In the genomic region with DNA sequence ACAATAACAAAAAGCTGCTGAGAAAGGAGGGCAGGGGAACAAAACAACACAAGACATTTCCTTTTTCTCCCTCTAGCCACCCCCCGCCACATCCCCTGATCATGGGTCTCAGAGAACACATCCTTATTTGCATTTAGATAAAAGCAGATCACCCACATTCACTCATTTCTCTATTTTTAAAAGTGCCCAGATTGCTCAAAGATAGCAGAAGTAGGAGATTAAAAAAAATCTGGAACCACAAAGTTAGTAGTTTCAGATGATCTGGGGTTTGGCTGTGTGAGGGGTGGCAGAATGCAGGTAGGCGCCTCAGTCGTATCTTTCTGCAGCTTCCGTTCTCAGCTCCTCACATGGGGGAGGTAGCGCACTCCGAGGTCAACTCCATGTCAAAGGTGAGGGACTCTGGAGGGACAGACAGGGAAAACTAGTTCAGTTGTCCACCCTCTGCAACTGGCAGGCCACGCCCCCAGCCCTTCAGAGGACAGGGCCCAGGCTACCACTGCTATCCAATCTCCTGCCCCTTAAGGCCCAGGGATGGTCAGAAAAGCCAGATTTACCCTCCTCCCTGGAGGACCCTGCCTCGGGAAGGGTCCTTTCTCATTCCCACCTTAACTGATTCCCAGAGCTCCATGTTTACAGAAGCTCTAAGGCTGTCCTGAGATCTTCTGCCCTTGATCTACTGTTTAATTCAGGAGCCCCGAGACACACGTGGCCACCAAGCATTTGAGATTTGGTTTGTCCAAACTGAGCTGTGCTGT, we compare ENCODE assay signal across 1 cellular context.
TF ChIP-seq lines count a peak whose summit lies in the region.

No MANE protein-coding gene starts in this region.

TF ChIP-seq in K562, 482 proteins besides CTCF, POLR2A, EP300 and RAD21 (continued from another document and continues in another):
- TF ChIP-seq, protein P1, sequence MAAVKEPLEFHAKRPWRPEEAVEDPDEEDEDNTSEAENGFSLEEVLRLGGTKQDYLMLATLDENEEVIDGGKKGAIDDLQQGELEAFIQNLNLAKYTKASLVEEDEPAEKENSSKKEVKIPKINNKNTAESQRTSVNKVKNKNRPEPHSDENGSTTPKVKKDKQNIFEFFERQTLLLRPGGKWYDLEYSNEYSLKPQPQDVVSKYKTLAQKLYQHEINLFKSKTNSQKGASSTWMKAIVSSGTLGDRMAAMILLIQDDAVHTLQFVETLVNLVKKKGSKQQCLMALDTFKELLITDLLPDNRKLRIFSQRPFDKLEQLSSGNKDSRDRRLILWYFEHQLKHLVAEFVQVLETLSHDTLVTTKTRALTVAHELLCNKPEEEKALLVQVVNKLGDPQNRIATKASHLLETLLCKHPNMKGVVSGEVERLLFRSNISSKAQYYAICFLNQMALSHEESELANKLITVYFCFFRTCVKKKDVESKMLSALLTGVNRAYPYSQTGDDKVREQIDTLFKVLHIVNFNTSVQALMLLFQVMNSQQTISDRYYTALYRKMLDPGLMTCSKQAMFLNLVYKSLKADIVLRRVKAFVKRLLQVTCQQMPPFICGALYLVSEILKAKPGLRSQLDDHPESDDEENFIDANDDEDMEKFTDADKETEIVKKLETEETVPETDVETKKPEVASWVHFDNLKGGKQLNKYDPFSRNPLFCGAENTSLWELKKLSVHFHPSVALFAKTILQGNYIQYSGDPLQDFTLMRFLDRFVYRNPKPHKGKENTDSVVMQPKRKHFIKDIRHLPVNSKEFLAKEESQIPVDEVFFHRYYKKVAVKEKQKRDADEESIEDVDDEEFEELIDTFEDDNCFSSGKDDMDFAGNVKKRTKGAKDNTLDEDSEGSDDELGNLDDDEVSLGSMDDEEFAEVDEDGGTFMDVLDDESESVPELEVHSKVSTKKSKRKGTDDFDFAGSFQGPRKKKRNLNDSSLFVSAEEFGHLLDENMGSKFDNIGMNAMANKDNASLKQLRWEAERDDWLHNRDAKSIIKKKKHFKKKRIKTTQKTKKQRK (IDR thresholded peaks at IDR 0.05; ENCODE audit: borderline replicate concordance, low read depth, low read length) = no peak
- TF ChIP-seq ZNF764 (CRISPR knock-in tag; IDR thresholded peaks at IDR 0.05; ENCODE audit: low read depth) (no peak), CBFB (CRISPR knock-in tag; IDR thresholded peaks at IDR 0.05) (no peak), ZNF24 (IDR thresholded peaks at IDR 0.05) (no peak), SMARCE1 (IDR thresholded peaks at IDR 0.05) (no peak), IRF2 (CRISPR knock-in tag; IDR thresholded peaks at IDR 0.05) (no peak), ZKSCAN8 (CRISPR knock-in tag; IDR thresholded peaks at IDR 0.05) (no peak; the same call in 1 of the 2 replicates), RFX7 (CRISPR knock-in tag; IDR thresholded peaks at IDR 0.05) (no peak), MXI1 (IDR thresholded peaks at IDR 0.05; ENCODE audit: low read depth, low read length) (no peak), ZNF3 (CRISPR knock-in tag; IDR thresholded peaks at IDR 0.05) (no peak; the same call in 1 of the 2 replicates), ZNF644 (tag; IDR thresholded peaks at IDR 0.05; ENCODE audit: low read depth) (peak; percentile 38; the same call in 1 of the 2 replicates), KLF13 (tag; IDR thresholded peaks at IDR 0.05; ENCODE audit: borderline replicate concordance, low read depth) (peak; percentile 57), BDP1 (IDR thresholded peaks at IDR 0.05; ENCODE audit: insufficient read depth, insufficient read length) (no peak), YY1 (IDR thresholded peaks at IDR 0.05; ENCODE audit: borderline replicate concordance in 1 of 3, control insufficient read depth in 1 of 3, extremely low read depth in 1 of 3, insufficient read depth in 3 of 3, insufficient read length in 1 of 3, insufficient replicate concordance in 2 of 3, low read depth in 1 of 3, low read length in 2 of 3) (no peak), TEAD1 (CRISPR knock-in tag; IDR thresholded peaks at IDR 0.05) (no peak), CHD4 (IDR thresholded peaks at IDR 0.05; ENCODE audit: insufficient read depth, insufficient replicate concordance, low read depth, low read length, poor library complexity, severe bottlenecking) (no peak), RUNX1 (IDR thresholded peaks at IDR 0.05; ENCODE audit: low read depth) (no peak; the same call in 1 of the 2 replicates), TSC22D4 (tag; IDR thresholded peaks at IDR 0.05) (no peak), MCM5 (IDR thresholded peaks at IDR 0.05; ENCODE audit: low read depth) (no peak), GATAD2B (IDR thresholded peaks at IDR 0.05; ENCODE audit: borderline replicate concordance) (no peak; the same call in 1 of the 2 replicates), PTBP1 (IDR thresholded peaks at IDR 0.05; ENCODE audit: low read depth, low read length) (no peak), SP1 (CRISPR knock-in tag; IDR thresholded peaks at IDR 0.05) (no peak; the same call in 1 of the 2 replicates), POLR2H (tag; IDR thresholded peaks at IDR 0.05; ENCODE audit: low read depth) (peak; percentile 38), ZNF121 (CRISPR knock-in tag; conservative IDR thresholded peaks at IDR 0.05) (no peak), CBX8 (IDR thresholded peaks at IDR 0.05; ENCODE audit: borderline replicate concordance, extremely low read depth, low read depth, low read length, poor library complexity, severe bottlenecking) (no peak), TFAM (CRISPR knock-in tag; conservative IDR thresholded peaks at IDR 0.05) (no peak), ZNF586 (CRISPR knock-in tag; conservative IDR thresholded peaks at IDR 0.05) (no peak), HNRNPUL1 (IDR thresholded peaks at IDR 0.05; ENCODE audit: low read length) (no peak), SRSF3 (IDR thresholded peaks at IDR 0.05; ENCODE audit: insufficient read depth, low read length) (no peak), POLR2AphosphoS5 (IDR thresholded peaks at IDR 0.05; ENCODE audit: control insufficient read depth, insufficient read depth, low read depth, low read length) (peak; percentile 47), ZNF217 (CRISPR knock-in tag; IDR thresholded peaks at IDR 0.05) (no peak), NFIC (IDR thresholded peaks at IDR 0.05) (no peak), ZNF507 (tag; conservative IDR thresholded peaks at IDR 0.05) (no peak), HMG20A (CRISPR knock-in tag; conservative IDR thresholded peaks at IDR 0.05) (no peak), PPARD (CRISPR knock-in tag; IDR thresholded peaks at IDR 0.05) (no peak), ZFP1 (CRISPR knock-in tag; IDR thresholded peaks at IDR 0.05) (no peak), RBM34 (IDR thresholded peaks at IDR 0.05; ENCODE audit: borderline replicate concordance, insufficient read depth, low read length) (no peak), ZNF274 (IDR thresholded peaks at IDR 0.05; ENCODE audit: borderline replicate concordance, low read depth, low read length) (no peak), POLR3G (IDR thresholded peaks at IDR 0.05; ENCODE audit: extremely low read depth, insufficient read length, insufficient replicate concordance) (no peak), SIX5 (IDR thresholded peaks at IDR 0.05; ENCODE audit: borderline replicate concordance in 1 of 2, insufficient read depth in 1 of 2, low read depth in 1 of 2, low read length in 2 of 2) (no peak), ZNF785 (CRISPR knock-in tag; IDR thresholded peaks at IDR 0.05) (no peak), ATF1 (CRISPR knock-in tag; IDR thresholded peaks at IDR 0.05) (no peak), ATF1 (tag; IDR thresholded peaks at IDR 0.05) (peak; percentile 44), NCOA4 (IDR thresholded peaks at IDR 0.05; ENCODE audit: partially characterized antibody) (no peak)
- TF ChIP-seq, protein P2, sequence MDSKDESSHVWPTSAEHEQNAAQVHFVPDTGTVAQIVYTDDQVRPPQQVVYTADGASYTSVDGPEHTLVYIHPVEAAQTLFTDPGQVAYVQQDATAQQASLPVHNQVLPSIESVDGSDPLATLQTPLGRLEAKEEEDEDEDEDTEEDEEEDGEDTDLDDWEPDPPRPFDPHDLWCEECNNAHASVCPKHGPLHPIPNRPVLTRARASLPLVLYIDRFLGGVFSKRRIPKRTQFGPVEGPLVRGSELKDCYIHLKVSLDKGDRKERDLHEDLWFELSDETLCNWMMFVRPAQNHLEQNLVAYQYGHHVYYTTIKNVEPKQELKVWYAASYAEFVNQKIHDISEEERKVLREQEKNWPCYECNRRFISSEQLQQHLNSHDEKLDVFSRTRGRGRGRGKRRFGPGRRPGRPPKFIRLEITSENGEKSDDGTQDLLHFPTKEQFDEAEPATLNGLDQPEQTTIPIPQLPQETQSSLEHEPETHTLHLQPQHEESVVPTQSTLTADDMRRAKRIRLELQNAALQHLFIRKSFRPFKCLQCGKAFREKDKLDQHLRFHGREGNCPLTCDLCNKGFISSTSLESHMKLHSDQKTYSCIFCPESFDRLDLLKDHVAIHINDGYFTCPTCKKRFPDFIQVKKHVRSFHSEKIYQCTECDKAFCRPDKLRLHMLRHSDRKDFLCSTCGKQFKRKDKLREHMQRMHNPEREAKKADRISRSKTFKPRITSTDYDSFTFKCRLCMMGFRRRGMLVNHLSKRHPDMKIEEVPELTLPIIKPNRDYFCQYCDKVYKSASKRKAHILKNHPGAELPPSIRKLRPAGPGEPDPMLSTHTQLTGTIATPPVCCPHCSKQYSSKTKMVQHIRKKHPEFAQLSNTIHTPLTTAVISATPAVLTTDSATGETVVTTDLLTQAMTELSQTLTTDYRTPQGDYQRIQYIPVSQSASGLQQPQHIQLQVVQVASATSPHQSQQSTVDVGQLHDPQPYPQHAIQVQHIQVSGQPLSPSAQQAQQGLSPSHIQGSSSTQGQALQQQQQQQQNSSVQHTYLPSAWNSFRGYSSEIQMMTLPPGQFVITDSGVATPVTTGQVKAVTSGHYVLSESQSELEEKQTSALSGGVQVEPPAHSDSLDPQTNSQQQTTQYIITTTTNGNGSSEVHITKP (IDR thresholded peaks at IDR 0.05; ENCODE audit: partially characterized antibody) = no peak
- TF ChIP-seq, protein P3, sequence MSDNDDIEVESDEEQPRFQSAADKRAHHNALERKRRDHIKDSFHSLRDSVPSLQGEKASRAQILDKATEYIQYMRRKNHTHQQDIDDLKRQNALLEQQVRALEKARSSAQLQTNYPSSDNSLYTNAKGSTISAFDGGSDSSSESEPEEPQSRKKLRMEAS (CRISPR knock-in tag; IDR thresholded peaks at IDR 0.05) = peak; percentile 11; the same call in 1 of the 2 replicates
- TF ChIP-seq, protein P4, sequence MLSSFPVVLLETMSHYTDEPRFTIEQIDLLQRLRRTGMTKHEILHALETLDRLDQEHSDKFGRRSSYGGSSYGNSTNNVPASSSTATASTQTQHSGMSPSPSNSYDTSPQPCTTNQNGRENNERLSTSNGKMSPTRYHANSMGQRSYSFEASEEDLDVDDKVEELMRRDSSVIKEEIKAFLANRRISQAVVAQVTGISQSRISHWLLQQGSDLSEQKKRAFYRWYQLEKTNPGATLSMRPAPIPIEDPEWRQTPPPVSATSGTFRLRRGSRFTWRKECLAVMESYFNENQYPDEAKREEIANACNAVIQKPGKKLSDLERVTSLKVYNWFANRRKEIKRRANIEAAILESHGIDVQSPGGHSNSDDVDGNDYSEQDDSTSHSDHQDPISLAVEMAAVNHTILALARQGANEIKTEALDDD (IDR thresholded peaks at IDR 0.05) = peak; percentile 93
- TF ChIP-seq, protein P5, sequence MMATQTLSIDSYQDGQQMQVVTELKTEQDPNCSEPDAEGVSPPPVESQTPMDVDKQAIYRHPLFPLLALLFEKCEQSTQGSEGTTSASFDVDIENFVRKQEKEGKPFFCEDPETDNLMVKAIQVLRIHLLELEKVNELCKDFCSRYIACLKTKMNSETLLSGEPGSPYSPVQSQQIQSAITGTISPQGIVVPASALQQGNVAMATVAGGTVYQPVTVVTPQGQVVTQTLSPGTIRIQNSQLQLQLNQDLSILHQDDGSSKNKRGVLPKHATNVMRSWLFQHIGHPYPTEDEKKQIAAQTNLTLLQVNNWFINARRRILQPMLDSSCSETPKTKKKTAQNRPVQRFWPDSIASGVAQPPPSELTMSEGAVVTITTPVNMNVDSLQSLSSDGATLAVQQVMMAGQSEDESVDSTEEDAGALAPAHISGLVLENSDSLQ (IDR thresholded peaks at IDR 0.05) = peak; percentile 71
- TF ChIP-seq, protein P6, sequence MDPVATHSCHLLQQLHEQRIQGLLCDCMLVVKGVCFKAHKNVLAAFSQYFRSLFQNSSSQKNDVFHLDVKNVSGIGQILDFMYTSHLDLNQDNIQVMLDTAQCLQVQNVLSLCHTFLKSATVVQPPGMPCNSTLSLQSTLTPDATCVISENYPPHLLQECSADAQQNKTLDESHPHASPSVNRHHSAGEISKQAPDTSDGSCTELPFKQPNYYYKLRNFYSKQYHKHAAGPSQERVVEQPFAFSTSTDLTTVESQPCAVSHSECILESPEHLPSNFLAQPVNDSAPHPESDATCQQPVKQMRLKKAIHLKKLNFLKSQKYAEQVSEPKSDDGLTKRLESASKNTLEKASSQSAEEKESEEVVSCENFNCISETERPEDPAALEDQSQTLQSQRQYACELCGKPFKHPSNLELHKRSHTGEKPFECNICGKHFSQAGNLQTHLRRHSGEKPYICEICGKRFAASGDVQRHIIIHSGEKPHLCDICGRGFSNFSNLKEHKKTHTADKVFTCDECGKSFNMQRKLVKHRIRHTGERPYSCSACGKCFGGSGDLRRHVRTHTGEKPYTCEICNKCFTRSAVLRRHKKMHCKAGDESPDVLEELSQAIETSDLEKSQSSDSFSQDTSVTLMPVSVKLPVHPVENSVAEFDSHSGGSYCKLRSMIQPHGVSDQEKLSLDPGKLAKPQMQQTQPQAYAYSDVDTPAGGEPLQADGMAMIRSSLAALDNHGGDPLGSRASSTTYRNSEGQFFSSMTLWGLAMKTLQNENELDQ (CRISPR knock-in tag; IDR thresholded peaks at IDR 0.05; ENCODE audit: borderline replicate concordance) = no peak
- TF ChIP-seq, protein P7, sequence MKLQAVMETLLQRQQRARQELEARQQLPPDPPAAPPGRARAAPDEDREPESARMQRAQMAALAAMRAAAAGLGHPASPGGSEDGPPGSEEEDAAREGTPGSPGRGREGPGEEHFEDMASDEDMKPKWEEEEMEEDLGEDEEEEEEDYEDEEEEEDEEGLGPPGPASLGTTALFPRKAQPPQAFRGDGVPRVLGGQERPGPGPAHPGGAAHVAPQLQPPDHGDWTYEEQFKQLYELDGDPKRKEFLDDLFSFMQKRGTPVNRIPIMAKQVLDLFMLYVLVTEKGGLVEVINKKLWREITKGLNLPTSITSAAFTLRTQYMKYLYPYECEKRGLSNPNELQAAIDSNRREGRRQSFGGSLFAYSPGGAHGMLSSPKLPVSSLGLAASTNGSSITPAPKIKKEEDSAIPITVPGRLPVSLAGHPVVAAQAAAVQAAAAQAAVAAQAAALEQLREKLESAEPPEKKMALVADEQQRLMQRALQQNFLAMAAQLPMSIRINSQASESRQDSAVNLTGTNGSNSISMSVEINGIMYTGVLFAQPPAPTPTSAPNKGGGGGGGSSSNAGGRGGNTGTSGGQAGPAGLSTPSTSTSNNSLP (IDR thresholded peaks at IDR 0.05; ENCODE audit: borderline replicate concordance, low read depth, low read length) = no peak
- TF ChIP-seq, protein P8, sequence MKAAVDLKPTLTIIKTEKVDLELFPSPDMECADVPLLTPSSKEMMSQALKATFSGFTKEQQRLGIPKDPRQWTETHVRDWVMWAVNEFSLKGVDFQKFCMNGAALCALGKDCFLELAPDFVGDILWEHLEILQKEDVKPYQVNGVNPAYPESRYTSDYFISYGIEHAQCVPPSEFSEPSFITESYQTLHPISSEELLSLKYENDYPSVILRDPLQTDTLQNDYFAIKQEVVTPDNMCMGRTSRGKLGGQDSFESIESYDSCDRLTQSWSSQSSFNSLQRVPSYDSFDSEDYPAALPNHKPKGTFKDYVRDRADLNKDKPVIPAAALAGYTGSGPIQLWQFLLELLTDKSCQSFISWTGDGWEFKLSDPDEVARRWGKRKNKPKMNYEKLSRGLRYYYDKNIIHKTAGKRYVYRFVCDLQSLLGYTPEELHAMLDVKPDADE (conservative IDR thresholded peaks at IDR 0.05; ENCODE audit: control insufficient read depth, low read depth, low read length) = no peak
